In the genomic region with DNA sequence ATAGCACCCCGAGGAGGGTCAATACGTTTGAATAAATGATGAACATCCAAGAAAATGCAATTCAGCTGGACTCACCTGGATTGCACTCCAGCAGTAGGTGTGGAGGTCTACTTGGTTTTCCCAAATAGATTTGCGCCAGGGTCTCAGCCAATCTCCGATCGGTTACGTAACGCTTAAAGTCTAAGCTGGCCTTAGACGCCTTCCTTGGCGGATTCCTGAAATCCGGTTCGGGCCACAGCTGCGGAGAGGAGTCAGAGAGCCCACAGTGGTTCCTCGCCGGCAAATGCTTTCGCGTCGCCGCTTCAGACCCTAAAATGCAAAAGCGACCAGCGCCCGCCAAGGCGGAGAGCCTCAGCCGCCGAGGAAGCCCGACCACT, we compare ENCODE assay signal across 1 cellular context.
A peak's percentile ranks its signal among the peaks of the same experiment; 100 is the strongest.
TF ChIP-seq lines count a peak whose summit lies in the region.

No MANE protein-coding gene starts in this region.

TF ChIP-seq in K562, 482 proteins besides CTCF, POLR2A, EP300 and RAD21 (continued from another document and continues in another):
- TF ChIP-seq, protein P1, sequence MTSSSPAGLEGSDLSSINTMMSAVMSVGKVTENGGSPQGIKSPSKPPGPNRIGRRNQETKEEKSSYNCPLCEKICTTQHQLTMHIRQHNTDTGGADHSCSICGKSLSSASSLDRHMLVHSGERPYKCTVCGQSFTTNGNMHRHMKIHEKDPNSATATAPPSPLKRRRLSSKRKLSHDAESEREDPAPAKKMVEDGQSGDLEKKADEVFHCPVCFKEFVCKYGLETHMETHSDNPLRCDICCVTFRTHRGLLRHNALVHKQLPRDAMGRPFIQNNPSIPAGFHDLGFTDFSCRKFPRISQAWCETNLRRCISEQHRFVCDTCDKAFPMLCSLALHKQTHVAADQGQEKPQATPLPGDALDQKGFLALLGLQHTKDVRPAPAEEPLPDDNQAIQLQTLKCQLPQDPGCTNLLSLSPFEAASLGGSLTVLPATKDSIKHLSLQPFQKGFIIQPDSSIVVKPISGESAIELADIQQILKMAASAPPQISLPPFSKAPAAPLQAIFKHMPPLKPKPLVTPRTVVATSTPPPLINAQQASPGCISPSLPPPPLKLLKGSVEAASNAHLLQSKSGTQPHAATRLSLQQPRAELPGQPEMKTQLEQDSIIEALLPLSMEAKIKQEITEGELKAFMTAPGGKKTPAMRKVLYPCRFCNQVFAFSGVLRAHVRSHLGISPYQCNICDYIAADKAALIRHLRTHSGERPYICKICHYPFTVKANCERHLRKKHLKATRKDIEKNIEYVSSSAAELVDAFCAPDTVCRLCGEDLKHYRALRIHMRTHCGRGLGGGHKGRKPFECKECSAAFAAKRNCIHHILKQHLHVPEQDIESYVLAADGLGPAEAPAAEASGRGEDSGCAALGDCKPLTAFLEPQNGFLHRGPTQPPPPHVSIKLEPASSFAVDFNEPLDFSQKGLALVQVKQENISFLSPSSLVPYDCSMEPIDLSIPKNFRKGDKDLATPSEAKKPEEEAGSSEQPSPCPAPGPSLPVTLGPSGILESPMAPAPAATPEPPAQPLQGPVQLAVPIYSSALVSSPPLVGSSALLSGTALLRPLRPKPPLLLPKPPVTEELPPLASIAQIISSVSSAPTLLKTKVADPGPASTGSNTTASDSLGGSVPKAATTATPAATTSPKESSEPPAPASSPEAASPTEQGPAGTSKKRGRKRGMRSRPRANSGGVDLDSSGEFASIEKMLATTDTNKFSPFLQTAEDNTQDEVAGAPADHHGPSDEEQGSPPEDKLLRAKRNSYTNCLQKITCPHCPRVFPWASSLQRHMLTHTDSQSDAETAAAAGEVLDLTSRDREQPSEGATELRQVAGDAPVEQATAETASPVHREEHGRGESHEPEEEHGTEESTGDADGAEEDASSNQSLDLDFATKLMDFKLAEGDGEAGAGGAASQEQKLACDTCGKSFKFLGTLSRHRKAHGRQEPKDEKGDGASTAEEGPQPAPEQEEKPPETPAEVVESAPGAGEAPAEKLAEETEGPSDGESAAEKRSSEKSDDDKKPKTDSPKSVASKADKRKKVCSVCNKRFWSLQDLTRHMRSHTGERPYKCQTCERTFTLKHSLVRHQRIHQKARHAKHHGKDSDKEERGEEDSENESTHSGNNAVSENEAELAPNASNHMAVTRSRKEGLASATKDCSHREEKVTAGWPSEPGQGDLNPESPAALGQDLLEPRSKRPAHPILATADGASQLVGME (CRISPR knock-in tag; IDR thresholded peaks at IDR 0.05) = 0 out of 2 replicates have a peak, but pooled peaks have one; percentile 16
- TF ChIP-seq ZNF707 (CRISPR knock-in tag; conservative IDR thresholded peaks at IDR 0.05) (0 out of 2 replicates have a peak, but pooled peaks have one; percentile 43), LCOR (CRISPR knock-in tag; IDR thresholded peaks at IDR 0.05) (no peak), NEUROD1 (IDR thresholded peaks at IDR 0.05; ENCODE audit: borderline replicate concordance, low read depth, low read length, partially characterized antibody) (no peak), TBP (optimal IDR thresholded peaks at IDR 0.05; ENCODE audit: low read depth, low read length) (no peak), ZFP30 (CRISPR knock-in tag; IDR thresholded peaks at IDR 0.05; ENCODE audit: borderline replicate concordance) (no peak), RCOR1 (IDR thresholded peaks at IDR 0.05; ENCODE audit: borderline replicate concordance in 1 of 2, low read depth in 2 of 2, low read length in 2 of 2) (no peak), ZNF140 (CRISPR knock-in tag; IDR thresholded peaks at IDR 0.05) (no peak), HNRNPH1 (optimal IDR thresholded peaks at IDR 0.05; ENCODE audit: low read depth, low read length) (no peak), ZNF253 (CRISPR knock-in tag; conservative IDR thresholded peaks at IDR 0.05) (no peak), KAT7 (CRISPR knock-in tag; IDR thresholded peaks at IDR 0.05; ENCODE audit: borderline replicate concordance) (0 out of 2 replicates have a peak, but pooled peaks have one; percentile 1), SREBF2 (CRISPR knock-in tag; IDR thresholded peaks at IDR 0.05) (0 out of 2 replicates have a peak, but pooled peaks have one; percentile 22), MEF2D (tag; conservative IDR thresholded peaks at IDR 0.05; ENCODE audit: low read depth) (no peak), ZNF232 (CRISPR knock-in tag; IDR thresholded peaks at IDR 0.05) (peak; percentile 72; the same call in 1 of the 2 replicates), ZNF175 (CRISPR knock-in tag; IDR thresholded peaks at IDR 0.05; ENCODE audit: low read depth) (no peak), ZNF77 (CRISPR knock-in tag; IDR thresholded peaks at IDR 0.05) (no peak), CEBPG (CRISPR knock-in tag; IDR thresholded peaks at IDR 0.05) (no peak), CEBPG (tag; conservative IDR thresholded peaks at IDR 0.05 in 1 of 2, IDR thresholded peaks at IDR 0.05 in 1 of 2) (peak; percentile 73 to 75), GABPB1 (CRISPR knock-in tag; IDR thresholded peaks at IDR 0.05) (no peak), CCNT2 (IDR thresholded peaks at IDR 0.05; ENCODE audit: borderline replicate concordance, extremely low read depth, insufficient read length, low read depth, low read length) (no peak), CEBPB (tag; IDR thresholded peaks at IDR 0.05) (peak; percentile 81), GATAD2B (IDR thresholded peaks at IDR 0.05; ENCODE audit: borderline replicate concordance) (no peak)
- TF ChIP-seq, protein P2, sequence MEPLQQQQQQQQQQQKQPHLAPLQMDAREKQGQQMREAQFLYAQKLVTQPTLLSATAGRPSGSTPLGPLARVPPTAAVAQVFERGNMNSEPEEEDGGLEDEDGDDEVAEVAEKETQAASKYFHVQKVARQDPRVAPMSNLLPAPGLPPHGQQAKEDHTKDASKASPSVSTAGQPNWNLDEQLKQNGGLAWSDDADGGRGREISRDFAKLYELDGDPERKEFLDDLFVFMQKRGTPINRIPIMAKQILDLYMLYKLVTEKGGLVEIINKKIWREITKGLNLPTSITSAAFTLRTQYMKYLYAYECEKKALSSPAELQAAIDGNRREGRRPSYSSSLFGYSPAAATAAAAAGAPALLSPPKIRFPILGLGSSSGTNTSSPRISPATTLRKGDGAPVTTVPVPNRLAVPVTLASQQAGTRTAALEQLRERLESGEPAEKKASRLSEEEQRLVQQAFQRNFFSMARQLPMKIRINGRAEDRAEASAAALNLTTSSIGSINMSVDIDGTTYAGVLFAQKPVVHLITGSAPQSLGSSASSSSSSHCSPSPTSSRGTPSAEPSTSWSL (CRISPR knock-in tag; IDR thresholded peaks at IDR 0.05; ENCODE audit: borderline replicate concordance) = no peak
- TF ChIP-seq, protein P3, sequence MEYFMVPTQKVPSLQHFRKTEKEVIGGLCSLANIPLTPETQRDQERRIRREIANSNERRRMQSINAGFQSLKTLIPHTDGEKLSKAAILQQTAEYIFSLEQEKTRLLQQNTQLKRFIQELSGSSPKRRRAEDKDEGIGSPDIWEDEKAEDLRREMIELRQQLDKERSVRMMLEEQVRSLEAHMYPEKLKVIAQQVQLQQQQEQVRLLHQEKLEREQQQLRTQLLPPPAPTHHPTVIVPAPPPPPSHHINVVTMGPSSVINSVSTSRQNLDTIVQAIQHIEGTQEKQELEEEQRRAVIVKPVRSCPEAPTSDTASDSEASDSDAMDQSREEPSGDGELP (CRISPR knock-in tag; IDR thresholded peaks at IDR 0.05; ENCODE audit: borderline replicate concordance) = no peak
- TF ChIP-seq, protein P4, sequence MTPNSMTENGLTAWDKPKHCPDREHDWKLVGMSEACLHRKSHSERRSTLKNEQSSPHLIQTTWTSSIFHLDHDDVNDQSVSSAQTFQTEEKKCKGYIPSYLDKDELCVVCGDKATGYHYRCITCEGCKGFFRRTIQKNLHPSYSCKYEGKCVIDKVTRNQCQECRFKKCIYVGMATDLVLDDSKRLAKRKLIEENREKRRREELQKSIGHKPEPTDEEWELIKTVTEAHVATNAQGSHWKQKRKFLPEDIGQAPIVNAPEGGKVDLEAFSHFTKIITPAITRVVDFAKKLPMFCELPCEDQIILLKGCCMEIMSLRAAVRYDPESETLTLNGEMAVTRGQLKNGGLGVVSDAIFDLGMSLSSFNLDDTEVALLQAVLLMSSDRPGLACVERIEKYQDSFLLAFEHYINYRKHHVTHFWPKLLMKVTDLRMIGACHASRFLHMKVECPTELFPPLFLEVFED (CRISPR knock-in tag; conservative IDR thresholded peaks at IDR 0.05) = 0 out of 2 replicates have a peak, but pooled peaks have one; percentile 40
- TF ChIP-seq, protein P5, sequence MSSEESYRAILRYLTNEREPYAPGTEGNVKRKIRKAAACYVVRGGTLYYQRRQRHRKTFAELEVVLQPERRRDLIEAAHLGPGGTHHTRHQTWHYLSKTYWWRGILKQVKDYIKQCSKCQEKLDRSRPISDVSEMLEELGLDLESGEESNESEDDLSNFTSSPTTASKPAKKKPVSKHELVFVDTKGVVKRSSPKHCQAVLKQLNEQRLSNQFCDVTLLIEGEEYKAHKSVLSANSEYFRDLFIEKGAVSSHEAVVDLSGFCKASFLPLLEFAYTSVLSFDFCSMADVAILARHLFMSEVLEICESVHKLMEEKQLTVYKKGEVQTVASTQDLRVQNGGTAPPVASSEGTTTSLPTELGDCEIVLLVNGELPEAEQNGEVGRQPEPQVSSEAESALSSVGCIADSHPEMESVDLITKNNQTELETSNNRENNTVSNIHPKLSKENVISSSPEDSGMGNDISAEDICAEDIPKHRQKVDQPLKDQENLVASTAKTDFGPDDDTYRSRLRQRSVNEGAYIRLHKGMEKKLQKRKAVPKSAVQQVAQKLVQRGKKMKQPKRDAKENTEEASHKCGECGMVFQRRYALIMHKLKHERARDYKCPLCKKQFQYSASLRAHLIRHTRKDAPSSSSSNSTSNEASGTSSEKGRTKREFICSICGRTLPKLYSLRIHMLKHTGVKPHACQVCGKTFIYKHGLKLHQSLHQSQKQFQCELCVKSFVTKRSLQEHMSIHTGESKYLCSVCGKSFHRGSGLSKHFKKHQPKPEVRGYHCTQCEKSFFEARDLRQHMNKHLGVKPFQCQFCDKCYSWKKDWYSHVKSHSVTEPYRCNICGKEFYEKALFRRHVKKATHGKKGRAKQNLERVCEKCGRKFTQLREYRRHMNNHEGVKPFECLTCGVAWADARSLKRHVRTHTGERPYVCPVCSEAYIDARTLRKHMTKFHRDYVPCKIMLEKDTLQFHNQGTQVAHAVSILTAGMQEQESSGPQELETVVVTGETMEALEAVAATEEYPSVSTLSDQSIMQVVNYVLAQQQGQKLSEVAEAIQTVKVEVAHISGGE (CRISPR knock-in tag; IDR thresholded peaks at IDR 0.05) = no peak
- TF ChIP-seq, protein P6, sequence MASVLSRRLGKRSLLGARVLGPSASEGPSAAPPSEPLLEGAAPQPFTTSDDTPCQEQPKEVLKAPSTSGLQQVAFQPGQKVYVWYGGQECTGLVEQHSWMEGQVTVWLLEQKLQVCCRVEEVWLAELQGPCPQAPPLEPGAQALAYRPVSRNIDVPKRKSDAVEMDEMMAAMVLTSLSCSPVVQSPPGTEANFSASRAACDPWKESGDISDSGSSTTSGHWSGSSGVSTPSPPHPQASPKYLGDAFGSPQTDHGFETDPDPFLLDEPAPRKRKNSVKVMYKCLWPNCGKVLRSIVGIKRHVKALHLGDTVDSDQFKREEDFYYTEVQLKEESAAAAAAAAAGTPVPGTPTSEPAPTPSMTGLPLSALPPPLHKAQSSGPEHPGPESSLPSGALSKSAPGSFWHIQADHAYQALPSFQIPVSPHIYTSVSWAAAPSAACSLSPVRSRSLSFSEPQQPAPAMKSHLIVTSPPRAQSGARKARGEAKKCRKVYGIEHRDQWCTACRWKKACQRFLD (CRISPR knock-in tag; IDR thresholded peaks at IDR 0.05) = no peak; the same call in 1 of the 2 replicates
- TF ChIP-seq, protein P7, sequence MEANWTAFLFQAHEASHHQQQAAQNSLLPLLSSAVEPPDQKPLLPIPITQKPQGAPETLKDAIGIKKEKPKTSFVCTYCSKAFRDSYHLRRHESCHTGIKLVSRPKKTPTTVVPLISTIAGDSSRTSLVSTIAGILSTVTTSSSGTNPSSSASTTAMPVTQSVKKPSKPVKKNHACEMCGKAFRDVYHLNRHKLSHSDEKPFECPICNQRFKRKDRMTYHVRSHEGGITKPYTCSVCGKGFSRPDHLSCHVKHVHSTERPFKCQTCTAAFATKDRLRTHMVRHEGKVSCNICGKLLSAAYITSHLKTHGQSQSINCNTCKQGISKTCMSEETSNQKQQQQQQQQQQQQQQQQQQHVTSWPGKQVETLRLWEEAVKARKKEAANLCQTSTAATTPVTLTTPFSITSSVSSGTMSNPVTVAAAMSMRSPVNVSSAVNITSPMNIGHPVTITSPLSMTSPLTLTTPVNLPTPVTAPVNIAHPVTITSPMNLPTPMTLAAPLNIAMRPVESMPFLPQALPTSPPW (CRISPR knock-in tag; IDR thresholded peaks at IDR 0.05) = no peak
- TF ChIP-seq, protein P8, sequence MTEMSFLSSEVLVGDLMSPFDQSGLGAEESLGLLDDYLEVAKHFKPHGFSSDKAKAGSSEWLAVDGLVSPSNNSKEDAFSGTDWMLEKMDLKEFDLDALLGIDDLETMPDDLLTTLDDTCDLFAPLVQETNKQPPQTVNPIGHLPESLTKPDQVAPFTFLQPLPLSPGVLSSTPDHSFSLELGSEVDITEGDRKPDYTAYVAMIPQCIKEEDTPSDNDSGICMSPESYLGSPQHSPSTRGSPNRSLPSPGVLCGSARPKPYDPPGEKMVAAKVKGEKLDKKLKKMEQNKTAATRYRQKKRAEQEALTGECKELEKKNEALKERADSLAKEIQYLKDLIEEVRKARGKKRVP (CRISPR knock-in tag; IDR thresholded peaks at IDR 0.05) = 0 out of 2 replicates have a peak, but pooled peaks have one; percentile 54
- TF ChIP-seq, protein P9, sequence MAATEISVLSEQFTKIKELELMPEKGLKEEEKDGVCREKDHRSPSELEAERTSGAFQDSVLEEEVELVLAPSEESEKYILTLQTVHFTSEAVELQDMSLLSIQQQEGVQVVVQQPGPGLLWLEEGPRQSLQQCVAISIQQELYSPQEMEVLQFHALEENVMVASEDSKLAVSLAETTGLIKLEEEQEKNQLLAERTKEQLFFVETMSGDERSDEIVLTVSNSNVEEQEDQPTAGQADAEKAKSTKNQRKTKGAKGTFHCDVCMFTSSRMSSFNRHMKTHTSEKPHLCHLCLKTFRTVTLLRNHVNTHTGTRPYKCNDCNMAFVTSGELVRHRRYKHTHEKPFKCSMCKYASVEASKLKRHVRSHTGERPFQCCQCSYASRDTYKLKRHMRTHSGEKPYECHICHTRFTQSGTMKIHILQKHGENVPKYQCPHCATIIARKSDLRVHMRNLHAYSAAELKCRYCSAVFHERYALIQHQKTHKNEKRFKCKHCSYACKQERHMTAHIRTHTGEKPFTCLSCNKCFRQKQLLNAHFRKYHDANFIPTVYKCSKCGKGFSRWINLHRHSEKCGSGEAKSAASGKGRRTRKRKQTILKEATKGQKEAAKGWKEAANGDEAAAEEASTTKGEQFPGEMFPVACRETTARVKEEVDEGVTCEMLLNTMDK (IDR thresholded peaks at IDR 0.05; ENCODE audit: borderline replicate concordance, insufficient read depth, low read depth, low read length, poor library complexity, severe bottlenecking) = no peak
